Comparison of ENCODE assay signal across 7 cellular contexts in genomic region chr2:73983322-73984202, GRCh38. TPM values are rescaled to one million over a fixed set of nuclear protein-coding genes. Genes with fewer than 3 reads are reported as not detected.
A peak's percentile ranks its signal among the peaks of the same experiment; 100 is the strongest.
DNase-seq lines count a peak whose midpoint lies in the region; ATAC-seq and TF ChIP-seq lines count a peak whose summit lies in the region.

No MANE protein-coding gene starts in this region.

- peak overlapping the region; percentile 26 for H3K27ac Mint-ChIP-seq in activated CD4-positive, alpha-beta memory T cell treated with anti-CD3 and anti-CD28 coated beads for 36 hours

- H3K36me3 Mint-ChIP-seq in activated CD4-positive, alpha-beta memory T cell treated with anti-CD3 and anti-CD28 coated beads for 36 hours, result peaks cover 13% of the 10 kb centered on the region

- H3K27ac ChIP-seq in KOPT-K1 (ENCODE audit: low read depth, low read length, poor library complexity, severe bottlenecking) (peak overlapping the region; percentile 90), right cardiac atrium (ENCODE audit: low read length) (no peak overlapping the region)

- TF ChIP-seq CTCF in GM06990 (IDR thresholded peaks at IDR 0.05; ENCODE audit: insufficient read depth, low read length, poor library complexity, severe bottlenecking), result no peak

- CTCF ChIA-PET in activated CD4-positive, alpha-beta memory T cell treated with anti-CD3 and anti-CD28 coated beads for 36 hours (lab: Charles Lee), result no interaction called here

- H3K4me3 ChIP-seq in GM06990 (replicated peaks; ENCODE audit: low read depth, low read length) (peak overlapping the region; percentile 77), right cardiac atrium (ENCODE audit: low read length) (peak overlapping the region; percentile 96)

- WGBS in right cardiac atrium, result 37% methylated on average over 35 of the region's 35 CpGs

- H3K4me1 Mint-ChIP-seq in activated CD4-positive, alpha-beta memory T cell treated with anti-CD3 and anti-CD28 coated beads for 36 hours (ENCODE audit: low read depth), result peaks cover 74% of the 10 kb centered on the region

- POLR2A ChIA-PET in activated CD4-positive, alpha-beta memory T cell treated with anti-CD3 and anti-CD28 coated beads for 36 hours (lab: Charles Lee), result interaction anchor here (1.2 to 2.2 kb wide), 2 partner anchors 10 to 18 kb away, joined by 3 to 10 read pairs; no protein-coding TSS in a partner anchor

- H3K4me1 ChIP-seq in right cardiac atrium (ENCODE audit: control insufficient read depth, insufficient read depth, low read length), result peaks cover 14% of the 10 kb centered on the region

- no peaks in the 10 kb centered on the region for H3K9me3 Mint-ChIP-seq in activated CD4-positive, alpha-beta memory T cell treated with anti-CD3 and anti-CD28 coated beads for 36 hours

- H3K36me3 ChIP-seq in GM06990 (ENCODE audit: control insufficient read depth, insufficient read depth, low read length) (peaks cover 6% of the 10 kb centered on the region), KOPT-K1 (ENCODE audit: insufficient read depth, low read length) (peaks cover 23% of the 10 kb centered on the region)

- intact Hi-C loops in activated CD4-positive, alpha-beta memory T cell treated with anti-CD3 and anti-CD28 coated beads for 36 hours (cut with micrococcal nuclease), result no loop called here
- intact Hi-C loops in right cardiac atrium (cut with DNase I), result loop anchor here in 2 of 4 donors (10.0 kb wide), 3 partner anchors 49 to 159 kb away; partner anchors contain the start of genes DGUOK (in 1 of the 2) and STAMBP (in 1 of the 2)
- intact Hi-C loops in sciatic nerve (cut with DNase I), result no loop called here

- peak; percentile 12 to 16 for ATAC-seq in right cardiac atrium
- peak; percentile 20 for ATAC-seq in sciatic nerve

- DNase-seq in GM06990 (ENCODE audit: extremely low read depth, insufficient read length) (peak; percentile 51), right cardiac atrium (peak in 1 of 3 donors; percentile 69), sciatic nerve (ENCODE audit: low spot score) (no peak), GF-D8 (lab: John Stamatoyannopoulos, UW) (no peak)
- DNase-seq in activated CD4-positive, alpha-beta memory T cell treated with anti-CD3 and anti-CD28 coated beads for 36 hours, result peak; percentile 25
- DNase-seq in stimulated activated CD4-positive, alpha-beta T cell treated with anti-CD3 and anti-CD28 coated beads, Interleukin-4, amount 100 ng/mL, for 1 hour, result no peak

- no peaks in the 10 kb centered on the region for H3K9me3 ChIP-seq in KOPT-K1 (ENCODE audit: insufficient read depth, low read length, poor library complexity, severe bottlenecking)
- H3K9me3 ChIP-seq in right cardiac atrium (ENCODE audit: control insufficient read depth, low read length), result no peaks in the 10 kb centered on the region

- H3K27me3 ChIP-seq in GM06990 (replicated peaks; ENCODE audit: control insufficient read depth, insufficient read depth, low read length), result no peaks in the 10 kb centered on the region
- H3K27me3 ChIP-seq in right cardiac atrium (ENCODE audit: control insufficient read depth, insufficient read depth), result no peaks in the 10 kb centered on the region

- H3K4me3 Mint-ChIP-seq in activated CD4-positive, alpha-beta memory T cell treated with anti-CD3 and anti-CD28 coated beads for 36 hours, result peak overlapping the region; percentile 55

- H3K27me3 Mint-ChIP-seq in activated CD4-positive, alpha-beta memory T cell treated with anti-CD3 and anti-CD28 coated beads for 36 hours, result no peaks in the 10 kb centered on the region

RNA-seq across cellular contexts. Expression of gene TET3, which starts 1.1 kb away (rescaled TPM):
- total RNA-seq in activated CD4-positive, alpha-beta memory T cell treated with anti-CD3 and anti-CD28 coated beads for 36 hours, result 10 to 100 TPM; 10.5 to 11.8 TPM
- total RNA-seq in right cardiac atrium, result 1 to 10 TPM; 2.5 to 3.3 (median 2.9) TPM
- polyA plus RNA-seq in right cardiac atrium, result 1.1 TPM
- total RNA-seq in sciatic nerve, result 12.1 TPM

RNA-seq across cellular contexts. Expression of gene DGUOK, which starts 56.9 kb away (rescaled TPM):
- total RNA-seq in activated CD4-positive, alpha-beta memory T cell treated with anti-CD3 and anti-CD28 coated beads for 36 hours, result 100 to 1,000 TPM; 101 to 102 TPM
- total RNA-seq in right cardiac atrium (10 to 100 TPM; 20.2 to 29.0 (median 26.7) TPM), sciatic nerve (38.8 TPM)
- 47.4 TPM for polyA plus RNA-seq in right cardiac atrium

Comparison
In these comparisons a context has a peak if more than half of its experiments do, and no peak if none do; other contexts are left out.
1. DNase-seq: peak in GM06990 (single experiment) and activated CD4-positive, alpha-beta memory T cell treated with anti-CD3 and anti-CD28 coated beads for 36 hours (single experiment); none in sciatic nerve (single experiment), stimulated activated CD4-positive, alpha-beta T cell treated with anti-CD3 and anti-CD28 coated beads, Interleukin-4, amount 100 ng/mL, for 1 hour (single experiment) and GF-D8 (single experiment).